Comparison of ENCODE assay signal across 1 cellular context in the genomic region with DNA sequence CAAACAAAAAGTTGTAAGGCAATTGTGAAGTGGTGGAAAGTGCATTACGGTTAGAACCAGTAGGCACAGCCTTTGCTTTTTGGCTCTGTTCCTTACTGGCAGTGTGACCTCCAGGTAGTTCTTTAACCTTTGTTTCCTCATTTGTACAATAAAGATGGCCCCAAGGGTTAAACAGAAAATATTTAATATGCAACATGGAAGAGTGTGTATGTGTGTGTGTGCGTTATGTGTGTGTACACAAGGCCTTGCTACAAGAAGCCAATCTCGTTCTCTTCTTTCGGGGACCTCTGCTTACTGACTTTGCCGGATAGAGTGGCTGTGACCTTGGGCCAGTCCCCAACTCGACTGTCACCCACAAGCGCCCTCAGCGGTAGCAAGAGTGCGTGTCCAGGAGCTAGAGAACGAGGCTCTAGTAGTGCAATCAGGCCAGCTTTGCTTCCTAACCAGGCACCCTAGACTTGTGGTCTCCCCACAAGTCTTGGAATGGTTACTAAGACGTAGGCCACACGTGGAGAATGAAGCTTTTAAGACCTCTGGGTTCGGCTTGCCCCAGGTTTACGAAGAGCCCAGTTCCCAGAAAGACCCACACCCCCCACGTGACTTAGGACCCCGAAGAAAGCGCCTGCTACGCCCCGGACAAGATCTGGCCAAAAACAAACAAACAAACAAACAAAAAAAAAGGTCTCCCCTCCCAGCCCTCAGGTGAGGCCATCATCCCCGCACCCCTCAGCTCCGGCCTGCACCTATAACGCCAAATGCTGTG.
TF ChIP-seq lines count a peak whose summit lies in the region.

No MANE protein-coding gene starts in this region.

TF ChIP-seq in K562, 482 proteins besides CTCF, POLR2A, EP300 and RAD21 (continues in another document):
- TF ChIP-seq NRF1 (conservative IDR thresholded peaks at IDR 0.05 in 1 of 2, IDR thresholded peaks at IDR 0.05 in 1 of 2) (0 out of 4 replicates have a peak, but pooled peaks of 1 of the 2 experiments have one; percentile 18), ZNF224 (CRISPR knock-in tag; IDR thresholded peaks at IDR 0.05) (no peak), U2AF2 (optimal IDR thresholded peaks at IDR 0.05; ENCODE audit: low read depth, low read length) (no peak), NCOR1 (IDR thresholded peaks at IDR 0.05) (no peak), ZNF12 (CRISPR knock-in tag; IDR thresholded peaks at IDR 0.05) (no peak), SAFB2 (IDR thresholded peaks at IDR 0.05; ENCODE audit: borderline replicate concordance, low read depth, low read length, severe bottlenecking) (no peak), SIN3A (IDR thresholded peaks at IDR 0.05; ENCODE audit: borderline replicate concordance in 2 of 2, control insufficient read depth in 1 of 2, low read depth in 2 of 2, low read length in 2 of 2) (peak in 1 of 2 experiments; percentile 83; a peak in 2 of 4 replicates), ZNF41 (CRISPR knock-in tag; conservative IDR thresholded peaks at IDR 0.05) (no peak), SMAD4 (CRISPR knock-in tag; conservative IDR thresholded peaks at IDR 0.05) (0 out of 2 replicates have a peak, but pooled peaks have one; percentile 25), ARHGAP35 (IDR thresholded peaks at IDR 0.05; ENCODE audit: partially characterized antibody) (peak; percentile 21), ZNF232 (CRISPR knock-in tag; IDR thresholded peaks at IDR 0.05) (no peak), CBX5 (IDR thresholded peaks at IDR 0.05; ENCODE audit: borderline replicate concordance, low read depth) (no peak), NFRKB (IDR thresholded peaks at IDR 0.05; ENCODE audit: low read depth) (0 out of 2 replicates have a peak, but pooled peaks have one; percentile 41), ZNF134 (CRISPR knock-in tag; conservative IDR thresholded peaks at IDR 0.05) (no peak), PURB (CRISPR knock-in tag; IDR thresholded peaks at IDR 0.05; ENCODE audit: low read depth) (no peak), HEY1 (CRISPR knock-in tag; IDR thresholded peaks at IDR 0.05; ENCODE audit: borderline replicate concordance) (no peak), ZNF766 (CRISPR knock-in tag; conservative IDR thresholded peaks at IDR 0.05) (no peak), OTX1 (CRISPR knock-in tag; IDR thresholded peaks at IDR 0.05) (0 out of 2 replicates have a peak, but pooled peaks have one; percentile 29), MCM7 (IDR thresholded peaks at IDR 0.05) (no peak), TRIM28 (IDR thresholded peaks at IDR 0.05) (0 out of 2 replicates have a peak, but pooled peaks have one; percentile 12), CREBBP (IDR thresholded peaks at IDR 0.05; ENCODE audit: low read depth, low read length) (no peak), PHF21A (IDR thresholded peaks at IDR 0.05; ENCODE audit: borderline replicate concordance, low read depth) (no peak), IRF2 (CRISPR knock-in tag; IDR thresholded peaks at IDR 0.05) (no peak), IFI16 (CRISPR knock-in tag; IDR thresholded peaks at IDR 0.05) (no peak), GTF2A2 (tag; IDR thresholded peaks at IDR 0.05) (no peak), ETV5 (CRISPR knock-in tag; IDR thresholded peaks at IDR 0.05; ENCODE audit: low read depth) (no peak; the same call in 1 of the 2 replicates), HLTF (IDR thresholded peaks at IDR 0.05) (peak; percentile 43; the same call in 1 of the 2 replicates)
- TF ChIP-seq, protein P1, sequence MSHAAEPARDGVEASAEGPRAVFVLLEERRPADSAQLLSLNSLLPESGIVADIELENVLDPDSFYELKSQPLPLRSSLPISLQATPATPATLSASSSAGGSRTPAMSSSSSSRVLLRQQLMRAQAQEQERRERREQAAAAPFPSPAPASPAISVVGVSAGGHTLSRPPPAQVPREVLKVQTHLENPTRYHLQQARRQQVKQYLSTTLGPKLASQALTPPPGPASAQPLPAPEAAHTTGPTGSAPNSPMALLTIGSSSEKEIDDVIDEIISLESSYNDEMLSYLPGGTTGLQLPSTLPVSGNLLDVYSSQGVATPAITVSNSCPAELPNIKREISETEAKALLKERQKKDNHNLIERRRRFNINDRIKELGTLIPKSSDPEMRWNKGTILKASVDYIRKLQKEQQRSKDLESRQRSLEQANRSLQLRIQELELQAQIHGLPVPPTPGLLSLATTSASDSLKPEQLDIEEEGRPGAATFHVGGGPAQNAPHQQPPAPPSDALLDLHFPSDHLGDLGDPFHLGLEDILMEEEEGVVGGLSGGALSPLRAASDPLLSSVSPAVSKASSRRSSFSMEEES (CRISPR knock-in tag; IDR thresholded peaks at IDR 0.05), result peak; percentile 62; the same call in 1 of the 2 replicates
- TF ChIP-seq, protein P2, sequence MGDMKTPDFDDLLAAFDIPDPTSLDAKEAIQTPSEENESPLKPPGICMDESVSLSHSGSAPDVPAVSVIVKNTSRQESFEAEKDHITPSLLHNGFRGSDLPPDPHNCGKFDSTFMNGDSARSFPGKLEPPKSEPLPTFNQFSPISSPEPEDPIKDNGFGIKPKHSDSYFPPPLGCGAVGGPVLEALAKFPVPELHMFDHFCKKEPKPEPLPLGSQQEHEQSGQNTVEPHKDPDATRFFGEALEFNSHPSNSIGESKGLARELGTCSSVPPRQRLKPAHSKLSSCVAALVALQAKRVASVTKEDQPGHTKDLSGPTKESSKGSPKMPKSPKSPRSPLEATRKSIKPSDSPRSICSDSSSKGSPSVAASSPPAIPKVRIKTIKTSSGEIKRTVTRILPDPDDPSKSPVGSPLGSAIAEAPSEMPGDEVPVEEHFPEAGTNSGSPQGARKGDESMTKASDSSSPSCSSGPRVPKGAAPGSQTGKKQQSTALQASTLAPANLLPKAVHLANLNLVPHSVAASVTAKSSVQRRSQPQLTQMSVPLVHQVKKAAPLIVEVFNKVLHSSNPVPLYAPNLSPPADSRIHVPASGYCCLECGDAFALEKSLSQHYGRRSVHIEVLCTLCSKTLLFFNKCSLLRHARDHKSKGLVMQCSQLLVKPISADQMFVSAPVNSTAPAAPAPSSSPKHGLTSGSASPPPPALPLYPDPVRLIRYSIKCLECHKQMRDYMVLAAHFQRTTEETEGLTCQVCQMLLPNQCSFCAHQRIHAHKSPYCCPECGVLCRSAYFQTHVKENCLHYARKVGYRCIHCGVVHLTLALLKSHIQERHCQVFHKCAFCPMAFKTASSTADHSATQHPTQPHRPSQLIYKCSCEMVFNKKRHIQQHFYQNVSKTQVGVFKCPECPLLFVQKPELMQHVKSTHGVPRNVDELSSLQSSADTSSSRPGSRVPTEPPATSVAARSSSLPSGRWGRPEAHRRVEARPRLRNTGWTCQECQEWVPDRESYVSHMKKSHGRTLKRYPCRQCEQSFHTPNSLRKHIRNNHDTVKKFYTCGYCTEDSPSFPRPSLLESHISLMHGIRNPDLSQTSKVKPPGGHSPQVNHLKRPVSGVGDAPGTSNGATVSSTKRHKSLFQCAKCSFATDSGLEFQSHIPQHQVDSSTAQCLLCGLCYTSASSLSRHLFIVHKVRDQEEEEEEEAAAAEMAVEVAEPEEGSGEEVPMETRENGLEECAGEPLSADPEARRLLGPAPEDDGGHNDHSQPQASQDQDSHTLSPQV (IDR thresholded peaks at IDR 0.05), result peak; percentile 74
- TF ChIP-seq, protein P3, sequence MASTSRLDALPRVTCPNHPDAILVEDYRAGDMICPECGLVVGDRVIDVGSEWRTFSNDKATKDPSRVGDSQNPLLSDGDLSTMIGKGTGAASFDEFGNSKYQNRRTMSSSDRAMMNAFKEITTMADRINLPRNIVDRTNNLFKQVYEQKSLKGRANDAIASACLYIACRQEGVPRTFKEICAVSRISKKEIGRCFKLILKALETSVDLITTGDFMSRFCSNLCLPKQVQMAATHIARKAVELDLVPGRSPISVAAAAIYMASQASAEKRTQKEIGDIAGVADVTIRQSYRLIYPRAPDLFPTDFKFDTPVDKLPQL (IDR thresholded peaks at IDR 0.05; ENCODE audit: extremely low read depth, insufficient read length), result no peak
- TF ChIP-seq, protein P4, sequence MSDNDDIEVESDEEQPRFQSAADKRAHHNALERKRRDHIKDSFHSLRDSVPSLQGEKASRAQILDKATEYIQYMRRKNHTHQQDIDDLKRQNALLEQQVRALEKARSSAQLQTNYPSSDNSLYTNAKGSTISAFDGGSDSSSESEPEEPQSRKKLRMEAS (CRISPR knock-in tag; IDR thresholded peaks at IDR 0.05), result peak; percentile 60
- TF ChIP-seq, protein P5, sequence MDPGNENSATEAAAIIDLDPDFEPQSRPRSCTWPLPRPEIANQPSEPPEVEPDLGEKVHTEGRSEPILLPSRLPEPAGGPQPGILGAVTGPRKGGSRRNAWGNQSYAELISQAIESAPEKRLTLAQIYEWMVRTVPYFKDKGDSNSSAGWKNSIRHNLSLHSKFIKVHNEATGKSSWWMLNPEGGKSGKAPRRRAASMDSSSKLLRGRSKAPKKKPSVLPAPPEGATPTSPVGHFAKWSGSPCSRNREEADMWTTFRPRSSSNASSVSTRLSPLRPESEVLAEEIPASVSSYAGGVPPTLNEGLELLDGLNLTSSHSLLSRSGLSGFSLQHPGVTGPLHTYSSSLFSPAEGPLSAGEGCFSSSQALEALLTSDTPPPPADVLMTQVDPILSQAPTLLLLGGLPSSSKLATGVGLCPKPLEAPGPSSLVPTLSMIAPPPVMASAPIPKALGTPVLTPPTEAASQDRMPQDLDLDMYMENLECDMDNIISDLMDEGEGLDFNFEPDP (CRISPR knock-in tag; IDR thresholded peaks at IDR 0.05), result no peak
- TF ChIP-seq, protein P6, sequence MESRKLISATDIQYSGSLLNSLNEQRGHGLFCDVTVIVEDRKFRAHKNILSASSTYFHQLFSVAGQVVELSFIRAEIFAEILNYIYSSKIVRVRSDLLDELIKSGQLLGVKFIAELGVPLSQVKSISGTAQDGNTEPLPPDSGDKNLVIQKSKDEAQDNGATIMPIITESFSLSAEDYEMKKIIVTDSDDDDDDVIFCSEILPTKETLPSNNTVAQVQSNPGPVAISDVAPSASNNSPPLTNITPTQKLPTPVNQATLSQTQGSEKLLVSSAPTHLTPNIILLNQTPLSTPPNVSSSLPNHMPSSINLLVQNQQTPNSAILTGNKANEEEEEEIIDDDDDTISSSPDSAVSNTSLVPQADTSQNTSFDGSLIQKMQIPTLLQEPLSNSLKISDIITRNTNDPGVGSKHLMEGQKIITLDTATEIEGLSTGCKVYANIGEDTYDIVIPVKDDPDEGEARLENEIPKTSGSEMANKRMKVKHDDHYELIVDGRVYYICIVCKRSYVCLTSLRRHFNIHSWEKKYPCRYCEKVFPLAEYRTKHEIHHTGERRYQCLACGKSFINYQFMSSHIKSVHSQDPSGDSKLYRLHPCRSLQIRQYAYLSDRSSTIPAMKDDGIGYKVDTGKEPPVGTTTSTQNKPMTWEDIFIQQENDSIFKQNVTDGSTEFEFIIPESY (CRISPR knock-in tag; IDR thresholded peaks at IDR 0.05), result no peak
- TF ChIP-seq, protein P7, sequence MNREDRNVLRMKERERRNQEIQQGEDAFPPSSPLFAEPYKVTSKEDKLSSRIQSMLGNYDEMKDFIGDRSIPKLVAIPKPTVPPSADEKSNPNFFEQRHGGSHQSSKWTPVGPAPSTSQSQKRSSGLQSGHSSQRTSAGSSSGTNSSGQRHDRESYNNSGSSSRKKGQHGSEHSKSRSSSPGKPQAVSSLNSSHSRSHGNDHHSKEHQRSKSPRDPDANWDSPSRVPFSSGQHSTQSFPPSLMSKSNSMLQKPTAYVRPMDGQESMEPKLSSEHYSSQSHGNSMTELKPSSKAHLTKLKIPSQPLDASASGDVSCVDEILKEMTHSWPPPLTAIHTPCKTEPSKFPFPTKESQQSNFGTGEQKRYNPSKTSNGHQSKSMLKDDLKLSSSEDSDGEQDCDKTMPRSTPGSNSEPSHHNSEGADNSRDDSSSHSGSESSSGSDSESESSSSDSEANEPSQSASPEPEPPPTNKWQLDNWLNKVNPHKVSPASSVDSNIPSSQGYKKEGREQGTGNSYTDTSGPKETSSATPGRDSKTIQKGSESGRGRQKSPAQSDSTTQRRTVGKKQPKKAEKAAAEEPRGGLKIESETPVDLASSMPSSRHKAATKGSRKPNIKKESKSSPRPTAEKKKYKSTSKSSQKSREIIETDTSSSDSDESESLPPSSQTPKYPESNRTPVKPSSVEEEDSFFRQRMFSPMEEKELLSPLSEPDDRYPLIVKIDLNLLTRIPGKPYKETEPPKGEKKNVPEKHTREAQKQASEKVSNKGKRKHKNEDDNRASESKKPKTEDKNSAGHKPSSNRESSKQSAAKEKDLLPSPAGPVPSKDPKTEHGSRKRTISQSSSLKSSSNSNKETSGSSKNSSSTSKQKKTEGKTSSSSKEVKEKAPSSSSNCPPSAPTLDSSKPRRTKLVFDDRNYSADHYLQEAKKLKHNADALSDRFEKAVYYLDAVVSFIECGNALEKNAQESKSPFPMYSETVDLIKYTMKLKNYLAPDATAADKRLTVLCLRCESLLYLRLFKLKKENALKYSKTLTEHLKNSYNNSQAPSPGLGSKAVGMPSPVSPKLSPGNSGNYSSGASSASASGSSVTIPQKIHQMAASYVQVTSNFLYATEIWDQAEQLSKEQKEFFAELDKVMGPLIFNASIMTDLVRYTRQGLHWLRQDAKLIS (CRISPR knock-in tag; IDR thresholded peaks at IDR 0.05), result 0 out of 2 replicates have a peak, but pooled peaks have one; percentile 23
- TF ChIP-seq, protein P8, sequence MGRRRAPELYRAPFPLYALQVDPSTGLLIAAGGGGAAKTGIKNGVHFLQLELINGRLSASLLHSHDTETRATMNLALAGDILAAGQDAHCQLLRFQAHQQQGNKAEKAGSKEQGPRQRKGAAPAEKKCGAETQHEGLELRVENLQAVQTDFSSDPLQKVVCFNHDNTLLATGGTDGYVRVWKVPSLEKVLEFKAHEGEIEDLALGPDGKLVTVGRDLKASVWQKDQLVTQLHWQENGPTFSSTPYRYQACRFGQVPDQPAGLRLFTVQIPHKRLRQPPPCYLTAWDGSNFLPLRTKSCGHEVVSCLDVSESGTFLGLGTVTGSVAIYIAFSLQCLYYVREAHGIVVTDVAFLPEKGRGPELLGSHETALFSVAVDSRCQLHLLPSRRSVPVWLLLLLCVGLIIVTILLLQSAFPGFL (CRISPR knock-in tag; IDR thresholded peaks at IDR 0.05), result no peak
- TF ChIP-seq, protein P9, sequence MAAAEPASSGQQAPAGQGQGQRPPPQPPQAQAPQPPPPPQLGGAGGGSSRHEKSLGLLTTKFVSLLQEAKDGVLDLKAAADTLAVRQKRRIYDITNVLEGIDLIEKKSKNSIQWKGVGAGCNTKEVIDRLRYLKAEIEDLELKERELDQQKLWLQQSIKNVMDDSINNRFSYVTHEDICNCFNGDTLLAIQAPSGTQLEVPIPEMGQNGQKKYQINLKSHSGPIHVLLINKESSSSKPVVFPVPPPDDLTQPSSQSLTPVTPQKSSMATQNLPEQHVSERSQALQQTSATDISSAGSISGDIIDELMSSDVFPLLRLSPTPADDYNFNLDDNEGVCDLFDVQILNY (CRISPR knock-in tag; IDR thresholded peaks at IDR 0.05), result no peak
- TF ChIP-seq, protein P10, sequence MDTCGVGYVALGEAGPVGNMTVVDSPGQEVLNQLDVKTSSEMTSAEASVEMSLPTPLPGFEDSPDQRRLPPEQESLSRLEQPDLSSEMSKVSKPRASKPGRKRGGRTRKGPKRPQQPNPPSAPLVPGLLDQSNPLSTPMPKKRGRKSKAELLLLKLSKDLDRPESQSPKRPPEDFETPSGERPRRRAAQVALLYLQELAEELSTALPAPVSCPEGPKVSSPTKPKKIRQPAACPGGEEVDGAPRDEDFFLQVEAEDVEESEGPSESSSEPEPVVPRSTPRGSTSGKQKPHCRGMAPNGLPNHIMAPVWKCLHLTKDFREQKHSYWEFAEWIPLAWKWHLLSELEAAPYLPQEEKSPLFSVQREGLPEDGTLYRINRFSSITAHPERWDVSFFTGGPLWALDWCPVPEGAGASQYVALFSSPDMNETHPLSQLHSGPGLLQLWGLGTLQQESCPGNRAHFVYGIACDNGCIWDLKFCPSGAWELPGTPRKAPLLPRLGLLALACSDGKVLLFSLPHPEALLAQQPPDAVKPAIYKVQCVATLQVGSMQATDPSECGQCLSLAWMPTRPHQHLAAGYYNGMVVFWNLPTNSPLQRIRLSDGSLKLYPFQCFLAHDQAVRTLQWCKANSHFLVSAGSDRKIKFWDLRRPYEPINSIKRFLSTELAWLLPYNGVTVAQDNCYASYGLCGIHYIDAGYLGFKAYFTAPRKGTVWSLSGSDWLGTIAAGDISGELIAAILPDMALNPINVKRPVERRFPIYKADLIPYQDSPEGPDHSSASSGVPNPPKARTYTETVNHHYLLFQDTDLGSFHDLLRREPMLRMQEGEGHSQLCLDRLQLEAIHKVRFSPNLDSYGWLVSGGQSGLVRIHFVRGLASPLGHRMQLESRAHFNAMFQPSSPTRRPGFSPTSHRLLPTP (IDR thresholded peaks at IDR 0.05; ENCODE audit: borderline replicate concordance, extremely low read depth, insufficient read length), result no peak
